In genomic region chr1:10638559-10639300, GRCh38 we compare ENCODE assay signal across 14 cellular contexts.
DNase-seq lines count a peak whose midpoint lies in the region; ATAC-seq and TF ChIP-seq lines count a peak whose summit lies in the region.
"Had no signal": no experiment of that assay in that cellular context is flagged by ENCODE, and none has a peak within 500 bp of the region (broad histone marks: within the 10 kb centered on the region; RNA-seq: fewer than 3 reads in every experiment).

No MANE protein-coding gene starts in this region.

- H3K9ac ChIP-seq in NT2/D1 (ENCODE audit: insufficient read length, low read depth) = peak overlapping the region; percentile 67
- H3K9ac ChIP-seq in fibroblast of lung (ENCODE audit: insufficient read depth, low read length) = peak overlapping the region; percentile 2
- no peak overlapping the region for H3K9ac ChIP-seq in rectal smooth muscle tissue (ENCODE audit: low read length)

- no peaks in the 10 kb centered on the region for H3K9me3 Mint-ChIP-seq in immature natural killer cell
- H3K9me3 Mint-ChIP-seq: activated CD4-positive, alpha-beta memory T cell treated with anti-CD3 and anti-CD28 coated beads, Interleukin-2, amount 10 ng/mL, durations not matched to agents 7 days and 5 days had no signal

- H3K27ac Mint-ChIP-seq in immature natural killer cell = no peak overlapping the region
- H3K27ac Mint-ChIP-seq: activated CD4-positive, alpha-beta memory T cell treated with anti-CD3 and anti-CD28 coated beads, Interleukin-2, amount 10 ng/mL, durations not matched to agents 7 days and 5 days; progenitor cell of endocrine pancreas had no signal

- DNase-seq in NT2/D1 (ENCODE audit: low read depth, low spot score) = no peak
- DNase-seq in fibroblast of lung (ENCODE audit: low read depth in 2 of 2) = no peak
- no peak for DNase-seq in immature natural killer cell
- DNase-seq in NCI-H774 (lab: John Stamatoyannopoulos, UW) = no peak
- no peak for DNase-seq in EL
- DNase-seq: activated CD4-positive, alpha-beta memory T cell treated with anti-CD3 and anti-CD28 coated beads, Interleukin-2, amount 10 ng/mL, durations not matched to agents 7 days and 5 days; BE2C; NCI-H2081; NK-92 treated with Interleukin-12 subunit alpha and Interleukin-12 subunit beta, amount 100 ng/mL, for 24 hours had no signal

- peaks cover 0 to 4% (median 4%) of the 10 kb centered on the region in 3 donors for H3K36me3 Mint-ChIP-seq in immature natural killer cell

- peak overlapping the region; percentile 51 for H3K4me2 ChIP-seq in fibroblast of lung (ENCODE audit: extremely low read depth, insufficient read depth, low read length)

- H3K4me1 ChIP-seq in NT2/D1 (ENCODE audit: insufficient read depth, insufficient read length) (peaks cover 15% of the 10 kb centered on the region), fibroblast of lung (ENCODE audit: control insufficient read depth, extremely low read depth, insufficient read depth, low read length) (no peaks in the 10 kb centered on the region), rectal smooth muscle tissue (ENCODE audit: control insufficient read depth, insufficient read depth, low read length) (peaks cover 25% of the 10 kb centered on the region)

- no peak for ATAC-seq in HG02885 (IDR thresholded peaks at IDR 0.05; ENCODE audit: poor library complexity, unreplicated experiment)

- H4K20me1 ChIP-seq in fibroblast of lung (ENCODE audit: control insufficient read depth, extremely low read depth, insufficient read depth, low read length) = no peaks in the 10 kb centered on the region

- peak overlapping the region; percentile 100 for H3K27ac ChIP-seq in 22Rv1
- no peak overlapping the region for H3K27ac ChIP-seq in fibroblast of lung (ENCODE audit: insufficient read depth, low read length)
- H3K27ac ChIP-seq in rectal smooth muscle tissue (ENCODE audit: low read depth, low read length) = peak overlapping the region; percentile 66

- H3K27me3 Mint-ChIP-seq in immature natural killer cell (ENCODE audit: low read depth in 3 of 3) = peaks cover 2 to 5% (median 3%) of the 10 kb centered on the region in 3 donors

- TF ChIP-seq CTCF in 22Rv1 (IDR thresholded peaks at IDR 0.05) (no peak), fibroblast of lung (conservative IDR thresholded peaks at IDR 0.05 in 1 of 2, IDR thresholded peaks at IDR 0.05 in 1 of 2; ENCODE audit: low read depth in 1 of 2, low read length in 2 of 2) (no peak)

- H3K4me3 Mint-ChIP-seq in immature natural killer cell = no peak overlapping the region
- H3K4me3 Mint-ChIP-seq: activated CD4-positive, alpha-beta memory T cell treated with anti-CD3 and anti-CD28 coated beads, Interleukin-2, amount 10 ng/mL, durations not matched to agents 7 days and 5 days had no signal

- no peaks in the 10 kb centered on the region for H3K36me3 ChIP-seq in NT2/D1 (ENCODE audit: insufficient read depth, insufficient read length, low read length)
- no peaks in the 10 kb centered on the region for H3K36me3 ChIP-seq in fibroblast of lung (ENCODE audit: control insufficient read depth, insufficient read depth, low read length)
- peaks cover 13% of the 10 kb centered on the region for H3K36me3 ChIP-seq in rectal smooth muscle tissue (ENCODE audit: control insufficient read depth, insufficient read depth, low read length)

- peaks cover 0 to 3% of the 10 kb centered on the region in 2 donors for H3K4me1 Mint-ChIP-seq in immature natural killer cell
- H3K4me1 Mint-ChIP-seq: activated CD4-positive, alpha-beta memory T cell treated with anti-CD3 and anti-CD28 coated beads, Interleukin-2, amount 10 ng/mL, durations not matched to agents 7 days and 5 days had no signal

- H2AFZ ChIP-seq in fibroblast of lung (ENCODE audit: low read length) = no peak overlapping the region

- H3K79me2 ChIP-seq in fibroblast of lung (ENCODE audit: control insufficient read depth, insufficient read depth, low read length) = no peaks in the 10 kb centered on the region

- H3K27me3 ChIP-seq in NT2/D1 (ENCODE audit: insufficient read depth, insufficient read length) (peaks cover 20% of the 10 kb centered on the region), fibroblast of lung (ENCODE audit: control insufficient read depth, insufficient read depth, low read length) (no peaks in the 10 kb centered on the region), rectal smooth muscle tissue (ENCODE audit: control insufficient read depth, insufficient read depth, low read length) (no peaks in the 10 kb centered on the region)
- H3K27me3 ChIP-seq: BE2C had no signal

- peak overlapping the region; percentile 36 for H3K4me3 ChIP-seq in NT2/D1 (ENCODE audit: insufficient read length, low read depth)
- H3K4me3 ChIP-seq in fibroblast of lung (replicated peaks in 1 of 4; ENCODE audit: control extremely low read depth in 1 of 4, insufficient read depth in 1 of 4, low read depth in 3 of 4, low read length in 4 of 4) = peak overlapping the region in 2 of 4 experiments; percentile 10 to 22
- H3K4me3 ChIP-seq in rectal smooth muscle tissue (ENCODE audit: low read length) = no peak overlapping the region
- H3K4me3 ChIP-seq: lung had no signal

- H3K9me3 ChIP-seq in NT2/D1 (ENCODE audit: insufficient read depth, low read length) (no peaks in the 10 kb centered on the region), fibroblast of lung (ENCODE audit: control insufficient read depth, insufficient read depth, low read depth, low read length) (no peaks in the 10 kb centered on the region)
- H3K9me3 ChIP-seq: BE2C had no signal
